In the genomic region with DNA sequence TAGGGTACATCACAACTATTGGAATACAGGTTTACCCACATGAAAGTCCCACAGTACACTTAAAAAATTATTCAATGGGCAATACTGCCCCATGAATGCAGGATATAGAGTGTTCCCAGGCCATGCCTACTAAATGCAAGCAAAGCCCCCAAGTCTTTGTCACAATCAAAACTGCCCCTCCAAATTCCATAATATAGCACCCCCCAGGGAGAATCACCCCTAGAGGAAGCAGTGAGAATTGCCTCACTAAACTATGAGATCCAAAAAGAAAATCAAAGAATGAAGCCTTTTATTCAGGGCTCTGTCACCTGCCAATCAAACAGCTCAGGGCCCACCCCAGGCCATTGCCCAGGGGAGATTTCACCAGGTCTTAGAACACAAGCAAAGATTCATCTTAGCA, we compare ENCODE assay signal across 19 cellular contexts.
"Had no signal": no experiment of that assay in that cellular context is flagged by ENCODE, and none has a peak within 500 bp of the region (broad histone marks: within the 10 kb centered on the region; RNA-seq: fewer than 3 reads in every experiment).

No MANE protein-coding gene starts in this region.

- ATAC-seq: activated CD4-positive, alpha-beta T cell treated with anti-CD3 and anti-CD28 coated beads for 36 hours; esophagus mucosa; gastroesophageal sphincter; heart right ventricle; left ventricle myocardium superior; naive thymus-derived CD8-positive, alpha-beta T cell; sciatic nerve; stimulated activated effector memory CD8-positive, alpha-beta T cell treated with anti-CD3 and anti-CD28 coated beads, Interleukin-12 subunit alpha, Interleukin-12 subunit beta, amount 100 ng/mL, for 72 hours had no signal

- H3K9me3 Mint-ChIP-seq: activated T-helper 1 cell treated with anti-CD3 and anti-CD28 coated beads, Interleukin-12 subunit alpha, Interleukin-12 subunit beta, Interleukin-2, Interleukin-4 antibody, amounts not matched to agents 30 ng/mL and 10 ng/mL and 1 ng/mL, durations not matched to agents 14 hours and 24 hours and 36 hours had no signal

- H3K27ac Mint-ChIP-seq: activated CD4-positive, alpha-beta T cell treated with anti-CD3 and anti-CD28 coated beads for 36 hours; activated naive CD8-positive, alpha-beta T cell; activated T-helper 1 cell treated with anti-CD3 and anti-CD28 coated beads, Interleukin-12 subunit alpha, Interleukin-12 subunit beta, Interleukin-2, Interleukin-4 antibody, amounts not matched to agents 30 ng/mL and 10 ng/mL and 1 ng/mL, durations not matched to agents 14 hours and 24 hours and 36 hours; memory B cell; naive thymus-derived CD8-positive, alpha-beta T cell; stimulated activated effector memory CD8-positive, alpha-beta T cell treated with anti-CD3 and anti-CD28 coated beads, Interleukin-12 subunit alpha, Interleukin-12 subunit beta, amount 100 ng/mL, for 72 hours had no signal

- DNase-seq: activated CD4-positive, alpha-beta T cell treated with anti-CD3 and anti-CD28 coated beads for 36 hours; activated CD4-positive, alpha-beta T cell treated with anti-CD3 and anti-CD28 coated beads, Interleukin-2, amount 50 U/mL, for 48 hours; activated T-cell treated with anti-CD3 and anti-CD28 coated beads for 4 hours; caudate nucleus; colonic mucosa; heart right ventricle; left ventricle myocardium superior; naive thymus-derived CD8-positive, alpha-beta T cell; stimulated activated CD4-positive, alpha-beta T cell treated with anti-CD3 and anti-CD28 coated beads, Interleukin-4, amount 100 ng/mL, for 24 hours; testis; upper lobe of left lung had no signal

- H3K36me3 Mint-ChIP-seq: activated naive CD8-positive, alpha-beta T cell; memory B cell; stimulated activated effector memory CD8-positive, alpha-beta T cell treated with anti-CD3 and anti-CD28 coated beads, Interleukin-12 subunit alpha, Interleukin-12 subunit beta, amount 100 ng/mL, for 72 hours had no signal

- H3K9me3 ChIP-seq: colonic mucosa, testis, upper lobe of left lung had no signal

- H3K27ac ChIP-seq: colonic mucosa, gastroesophageal sphincter, heart right ventricle, testis, upper lobe of left lung had no signal

- H3K4me1 Mint-ChIP-seq: activated CD4-positive, alpha-beta T cell treated with anti-CD3 and anti-CD28 coated beads for 36 hours; memory B cell; naive thymus-derived CD8-positive, alpha-beta T cell; stimulated activated effector memory CD8-positive, alpha-beta T cell treated with anti-CD3 and anti-CD28 coated beads, Interleukin-12 subunit alpha, Interleukin-12 subunit beta, amount 100 ng/mL, for 72 hours had no signal

- H3K4me2 ChIP-seq: smooth muscle cell had no signal

- H3K4me3 Mint-ChIP-seq: activated CD4-positive, alpha-beta T cell treated with anti-CD3 and anti-CD28 coated beads for 36 hours; activated naive CD8-positive, alpha-beta T cell; activated T-helper 1 cell treated with anti-CD3 and anti-CD28 coated beads, Interleukin-12 subunit alpha, Interleukin-12 subunit beta, Interleukin-2, Interleukin-4 antibody, amounts not matched to agents 30 ng/mL and 10 ng/mL and 1 ng/mL, durations not matched to agents 14 hours and 24 hours and 36 hours; memory B cell; naive thymus-derived CD8-positive, alpha-beta T cell; stimulated activated effector memory CD8-positive, alpha-beta T cell treated with anti-CD3 and anti-CD28 coated beads, Interleukin-12 subunit alpha, Interleukin-12 subunit beta, amount 100 ng/mL, for 72 hours had no signal

- H3K4me1 ChIP-seq: colonic mucosa, gastroesophageal sphincter, heart right ventricle, testis, upper lobe of left lung had no signal

- H3K36me3 ChIP-seq: colonic mucosa, gastroesophageal sphincter, heart right ventricle, upper lobe of left lung had no signal

- H3K4me3 ChIP-seq: colonic mucosa, gastroesophageal sphincter, heart right ventricle, smooth muscle cell, testis, upper lobe of left lung had no signal

- H3K27me3 ChIP-seq: colonic mucosa, testis, upper lobe of left lung had no signal
